12 cellular contexts compared by ENCODE assay signal in genomic region chr6:134529921-134530320, GRCh38.
DNase-seq lines count a peak whose midpoint lies in the region; ATAC-seq and TF ChIP-seq lines count a peak whose summit lies in the region.
"Had no signal": no experiment of that assay in that cellular context is flagged by ENCODE, and none has a peak within 500 bp of the region (broad histone marks: within the 10 kb centered on the region; RNA-seq: fewer than 3 reads in every experiment).

No MANE protein-coding gene starts in this region.

- ATAC-seq in WTC11 = no peak
- ATAC-seq: left cardiac atrium had no signal

- peaks cover 16% of the 10 kb centered on the region for H3K4me1 Mint-ChIP-seq in CD14-positive monocyte
- peaks cover 8% of the 10 kb centered on the region for H3K4me1 Mint-ChIP-seq in WTC11
- peaks cover 20% of the 10 kb centered on the region for H3K4me1 Mint-ChIP-seq in activated CD4-positive, alpha-beta memory T cell treated with anti-CD3 and anti-CD28 coated beads for 36 hours (ENCODE audit: low read depth)

- POLR2A ChIA-PET in WTC11 (lab: Charles Lee) = no interaction called here
- POLR2A ChIA-PET in activated CD4-positive, alpha-beta memory T cell treated with anti-CD3 and anti-CD28 coated beads for 36 hours (lab: Charles Lee) = no interaction called here

- CTCF ChIA-PET in WTC11 (lab: Charles Lee) = no interaction called here
- CTCF ChIA-PET in activated CD4-positive, alpha-beta memory T cell treated with anti-CD3 and anti-CD28 coated beads for 36 hours (lab: Charles Lee) = no interaction called here

- H3K9me3 Mint-ChIP-seq in CD14-positive monocyte = peaks cover 0 to 9% (median 2%) of the 10 kb centered on the region in 7 donors
- no peaks in the 10 kb centered on the region for H3K9me3 Mint-ChIP-seq in WTC11
- H3K9me3 Mint-ChIP-seq in activated CD4-positive, alpha-beta memory T cell treated with anti-CD3 and anti-CD28 coated beads for 36 hours = no peaks in the 10 kb centered on the region
- H3K9me3 Mint-ChIP-seq: brain had no signal

- intact Hi-C loops in CD14-positive monocyte (cut with micrococcal nuclease) = loop anchor here in 1 of 2 donors (5.0 to 10.0 kb wide), 2 partner anchors 102 to 235 kb away; no protein-coding TSS in a partner anchor
- intact Hi-C loops in activated CD4-positive, alpha-beta memory T cell treated with anti-CD3 and anti-CD28 coated beads for 36 hours (cut with micrococcal nuclease) = no loop called here

- H3K27ac Mint-ChIP-seq in CD14-positive monocyte = peak overlapping the region; percentile 48 to 94 (median 83)
- no peak overlapping the region for H3K27ac Mint-ChIP-seq in WTC11
- no peak overlapping the region for H3K27ac Mint-ChIP-seq in activated CD4-positive, alpha-beta memory T cell treated with anti-CD3 and anti-CD28 coated beads for 36 hours
- H3K27ac Mint-ChIP-seq: brain had no signal

- DNase-seq in CD14-positive monocyte (ENCODE audit: low spot score) (peak; percentile 50), HT-29 (ENCODE audit: low spot score) (peak; percentile 63), WTC11 (ENCODE audit: low spot score) (no peak), iris pigment epithelial cell (ENCODE audit: low read depth) (peak; percentile 89), cerebellum (ENCODE audit: low spot score) (no peak), hepatic stellate cell (ENCODE audit: low spot score) (no peak)
- DNase-seq in activated CD4-positive, alpha-beta memory T cell treated with anti-CD3 and anti-CD28 coated beads for 36 hours = no peak
- DNase-seq in effector CD8-positive, alpha-beta T cell (lab: John Stamatoyannopoulos, UW) = no peak
- DNase-seq: left cardiac atrium; pancreas; stimulated activated CD4-positive, alpha-beta T cell treated with anti-CD3 and anti-CD28 coated beads, Interleukin-4, amount 100 ng/mL, for 1 hour had no signal

- peaks cover 0 to 1% of the 10 kb centered on the region in 2 donors for H3K36me3 Mint-ChIP-seq in CD14-positive monocyte
- H3K36me3 Mint-ChIP-seq in WTC11 = no peaks in the 10 kb centered on the region
- H3K36me3 Mint-ChIP-seq in activated CD4-positive, alpha-beta memory T cell treated with anti-CD3 and anti-CD28 coated beads for 36 hours = no peaks in the 10 kb centered on the region
- H3K36me3 Mint-ChIP-seq: brain had no signal

- TF ChIP-seq CTCF in CD14-positive monocyte (IDR thresholded peaks at IDR 0.05) (no peak), WTC11 (IDR thresholded peaks at IDR 0.05) (no peak)

- no peak overlapping the region for H3K4me3 Mint-ChIP-seq in CD14-positive monocyte
- no peak overlapping the region for H3K4me3 Mint-ChIP-seq in WTC11
- H3K4me3 Mint-ChIP-seq in activated CD4-positive, alpha-beta memory T cell treated with anti-CD3 and anti-CD28 coated beads for 36 hours = no peak overlapping the region
- H3K4me3 Mint-ChIP-seq: brain had no signal

- H3K27me3 Mint-ChIP-seq in CD14-positive monocyte (ENCODE audit: low read depth in 3 of 3) = peaks cover 0 to 3% (median 2%) of the 10 kb centered on the region in 3 donors
- H3K27me3 Mint-ChIP-seq in WTC11 (ENCODE audit: low read depth) = no peaks in the 10 kb centered on the region; the same call in 1 of the 2 replicates
- H3K27me3 Mint-ChIP-seq in activated CD4-positive, alpha-beta memory T cell treated with anti-CD3 and anti-CD28 coated beads for 36 hours = no peaks in the 10 kb centered on the region

TF ChIP-seq in WTC11, 78 proteins besides CTCF, POLR2A, EP300 and RAD21:
- TF ChIP-seq GABPB1 (CRISPR knock-in tag; IDR thresholded peaks at IDR 0.05) (peak; percentile 85), ZNF219 (CRISPR knock-in tag; IDR thresholded peaks at IDR 0.05; ENCODE audit: borderline replicate concordance) (no peak)

Comparison
In these comparisons a context has a peak if more than half of its experiments do, and no peak if none do; other contexts are left out.
1. DNase-seq: peak in CD14-positive monocyte (single experiment), HT-29 (single experiment) and iris pigment epithelial cell (single experiment); none in WTC11 (single experiment), activated CD4-positive, alpha-beta memory T cell treated with anti-CD3 and anti-CD28 coated beads for 36 hours (single experiment), cerebellum (single experiment), effector CD8-positive, alpha-beta T cell (single experiment) and hepatic stellate cell (single experiment).
2. H3K27ac Mint-ChIP-seq: peak in CD14-positive monocyte (7 of 7); none in WTC11 (single experiment) and activated CD4-positive, alpha-beta memory T cell treated with anti-CD3 and anti-CD28 coated beads for 36 hours (single experiment).